18 cellular contexts compared by ENCODE assay signal in the genomic region with DNA sequence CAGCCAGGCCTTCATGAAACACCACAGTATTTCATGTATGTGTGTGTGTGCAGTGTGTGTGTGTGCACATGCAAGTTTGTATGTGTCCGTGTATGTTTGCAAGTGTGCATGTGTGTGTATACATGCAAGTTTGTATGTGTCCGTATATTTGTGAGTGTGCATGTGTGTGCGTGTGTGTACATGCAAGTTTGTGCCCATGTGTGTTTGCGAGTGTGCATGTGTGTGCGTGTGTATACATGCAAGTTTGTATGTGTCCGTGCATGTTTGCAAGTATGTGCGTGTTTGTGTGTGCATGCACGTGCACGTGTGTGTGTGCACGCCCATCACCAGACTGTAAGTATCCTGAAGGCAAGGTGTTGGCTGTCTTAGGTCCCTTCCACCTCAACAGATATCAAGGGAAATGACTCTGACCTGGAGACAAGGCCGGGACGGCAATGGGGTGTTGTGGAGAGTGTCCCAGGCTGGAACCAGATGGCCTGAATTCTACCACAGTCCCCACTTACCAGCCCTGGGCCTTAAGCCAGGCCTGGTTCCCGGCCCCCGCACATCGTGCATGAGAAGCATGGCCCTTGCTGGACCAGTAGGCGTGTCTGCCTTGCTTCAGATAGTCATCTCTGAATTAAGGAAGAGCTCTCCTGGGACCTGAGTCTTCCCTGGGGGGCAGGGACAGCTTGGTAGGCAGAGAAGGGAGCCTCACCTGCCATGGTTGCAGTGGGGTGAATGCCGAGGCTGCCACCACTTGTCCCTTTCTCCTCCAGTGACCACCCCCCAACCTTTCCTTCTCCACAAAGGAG.
A peak's percentile ranks its signal among the peaks of the same experiment; 100 is the strongest.
DNase-seq lines count a peak whose midpoint lies in the region; ATAC-seq, FAIRE-seq and TF ChIP-seq lines count a peak whose summit lies in the region.
"Had no signal": no experiment of that assay in that cellular context is flagged by ENCODE, and none has a peak within 500 bp of the region (broad histone marks: within the 10 kb centered on the region; RNA-seq: fewer than 3 reads in every experiment).

No MANE protein-coding gene starts in this region.

- H3K9me3 Mint-ChIP-seq in astrocyte (ENCODE audit: unreplicated experiment): peaks cover 9% of the 10 kb centered on the region
- H3K9me3 Mint-ChIP-seq in activated naive CD8-positive, alpha-beta T cell treated with anti-CD3 and anti-CD28 coated beads, Interleukin-2, amount 50 U/mL, for 24 hours: peaks cover 20% of the 10 kb centered on the region

- H2AFZ ChIP-seq in astrocyte (ENCODE audit: low read depth, low read length): no peak overlapping the region
- H2AFZ ChIP-seq in mesenchymal stem cell (ENCODE audit: low read depth, low read length): no peak overlapping the region

- H3K27ac Mint-ChIP-seq in astrocyte (ENCODE audit: unreplicated experiment): peak overlapping the region; percentile 35
- no peak overlapping the region for H3K27ac Mint-ChIP-seq in activated naive CD8-positive, alpha-beta T cell treated with anti-CD3 and anti-CD28 coated beads, Interleukin-2, amount 50 U/mL, for 24 hours

- H3K18ac ChIP-seq in mesenchymal stem cell (ENCODE audit: low read depth in 1 of 2, low read length in 2 of 2): no peak overlapping the region

- 94% methylated on average over 16 of the region's 17 CpGs for WGBS in mesenchymal stem cell

- no peak for ATAC-seq in activated naive CD8-positive, alpha-beta T cell treated with anti-CD3 and anti-CD28 coated beads, Interleukin-2, amount 50 U/mL, for 24 hours
- no peak for ATAC-seq in GM18498 (IDR thresholded peaks at IDR 0.05; ENCODE audit: unreplicated experiment)
- ATAC-seq: K562, SK-N-SH treated with all-trans-retinoic acid at 6 μM for 48 hours had no signal

- no peaks in the 10 kb centered on the region for H3K36me3 ChIP-seq in BLaER1
- H3K36me3 ChIP-seq in astrocyte (ENCODE audit: insufficient read depth, low read length): no peaks in the 10 kb centered on the region
- peaks cover 3 to 5% of the 10 kb centered on the region in 2 experiments for H3K36me3 ChIP-seq in mesenchymal stem cell (ENCODE audit: control insufficient read depth in 1 of 2, insufficient read depth in 2 of 2, low read depth in 1 of 2, low read length in 2 of 2)
- H3K36me3 ChIP-seq: HAP-1 had no signal

- H3K9me3 ChIP-seq in BLaER1: peaks cover 20% of the 10 kb centered on the region
- no peaks in the 10 kb centered on the region for H3K9me3 ChIP-seq in astrocyte (ENCODE audit: insufficient read depth, low read depth, low read length)
- peaks cover 11% of the 10 kb centered on the region for H3K9me3 ChIP-seq in mesenchymal stem cell (ENCODE audit: control insufficient read depth, low read length)
- H3K9me3 ChIP-seq: HAP-1 had no signal

- no peak overlapping the region for H3K4ac ChIP-seq in mesenchymal stem cell (ENCODE audit: low read depth in 1 of 2, low read length in 2 of 2)

- H2BK120ac ChIP-seq in mesenchymal stem cell (ENCODE audit: low read depth, low read length): no peak overlapping the region

- H3K4me2 ChIP-seq in BLaER1 (peak overlapping the region; percentile 72), astrocyte (ENCODE audit: low read length) (no peak overlapping the region), mesenchymal stem cell (ENCODE audit: low read length, poor library complexity, severe bottlenecking) (no peak overlapping the region)

- no peak overlapping the region for H4K91ac ChIP-seq in mesenchymal stem cell (ENCODE audit: low read length)

- H3K79me1 ChIP-seq in mesenchymal stem cell (replicated peaks; ENCODE audit: low read length, poor library complexity, severe bottlenecking): peaks cover 6% of the 10 kb centered on the region

- peaks cover 4% of the 10 kb centered on the region for H3K27me3 Mint-ChIP-seq in astrocyte (ENCODE audit: low read depth, unreplicated experiment)
- H3K27me3 Mint-ChIP-seq in activated naive CD8-positive, alpha-beta T cell treated with anti-CD3 and anti-CD28 coated beads, Interleukin-2, amount 50 U/mL, for 24 hours: no peaks in the 10 kb centered on the region

- H3K36me3 Mint-ChIP-seq in astrocyte (ENCODE audit: low read depth, unreplicated experiment): peaks cover 4% of the 10 kb centered on the region
- H3K36me3 Mint-ChIP-seq in activated naive CD8-positive, alpha-beta T cell treated with anti-CD3 and anti-CD28 coated beads, Interleukin-2, amount 50 U/mL, for 24 hours (ENCODE audit: low read depth): peaks cover 30% of the 10 kb centered on the region

- H4K8ac ChIP-seq in mesenchymal stem cell (ENCODE audit: low read length): peak overlapping the region; percentile 5

- H2AK5ac ChIP-seq in mesenchymal stem cell (ENCODE audit: low read length, severe bottlenecking): no peak overlapping the region

- H3K4me3 ChIP-seq in BLaER1: no peak overlapping the region
- H3K4me3 ChIP-seq in astrocyte (ENCODE audit: insufficient read depth, low read depth, low read length): no peak overlapping the region
- no peak overlapping the region for H3K4me3 ChIP-seq in mesenchymal stem cell (ENCODE audit: insufficient read depth in 1 of 2, low read depth in 1 of 2, low read length in 2 of 2)
- H3K4me3 ChIP-seq: HAP-1, K562 had no signal

- no peaks in the 10 kb centered on the region for H3K27me3 ChIP-seq in BLaER1
- H3K27me3 ChIP-seq in astrocyte (ENCODE audit: insufficient read depth, low read length): no peaks in the 10 kb centered on the region
- H3K27me3 ChIP-seq in mesenchymal stem cell (ENCODE audit: control insufficient read depth in 1 of 2, insufficient read depth in 1 of 2, low read length in 2 of 2): no peaks in the 10 kb centered on the region

- peak overlapping the region in 1 of 2 experiments; percentile 7 for H2BK12ac ChIP-seq in mesenchymal stem cell (ENCODE audit: low read length in 2 of 2)

- peaks cover 2% of the 10 kb centered on the region for H3K79me2 ChIP-seq in astrocyte (ENCODE audit: insufficient read depth, low read length)

- no peak for TF ChIP-seq POLR2A in GM12891 (IDR thresholded peaks at IDR 0.05; ENCODE audit: low read depth, low read length)

- peak; percentile 88 for FAIRE-seq in GM12891 (lab: Jason Lieb, UNC)
- no peak for FAIRE-seq in astrocyte (lab: Jason Lieb, UNC)
- no peak for FAIRE-seq in urothelium cell line (lab: Jason Lieb, UNC)
- FAIRE-seq: G401.6, GM19239, K562, RCC 7860 had no signal

- peaks cover 4% of the 10 kb centered on the region for H3K4me1 Mint-ChIP-seq in astrocyte (ENCODE audit: low read depth, unreplicated experiment)
- peaks cover 9% of the 10 kb centered on the region for H3K4me1 Mint-ChIP-seq in activated naive CD8-positive, alpha-beta T cell treated with anti-CD3 and anti-CD28 coated beads, Interleukin-2, amount 50 U/mL, for 24 hours

- H3K4me1 ChIP-seq in BLaER1 (peaks cover 51% of the 10 kb centered on the region), astrocyte (ENCODE audit: insufficient read depth, low read length) (peaks cover 4% of the 10 kb centered on the region), mesenchymal stem cell (ENCODE audit: control insufficient read depth, insufficient read depth, low read depth, low read length) (peaks cover 29% of the 10 kb centered on the region)
- H3K4me1 ChIP-seq: HAP-1 had no signal

- H3K23ac ChIP-seq in mesenchymal stem cell (ENCODE audit: low read length in 2 of 2): no peak overlapping the region

- peak overlapping the region in 1 of 2 experiments; percentile 72 for H3K14ac ChIP-seq in mesenchymal stem cell (ENCODE audit: low read length in 2 of 2)

- H3K4me3 Mint-ChIP-seq in astrocyte (ENCODE audit: unreplicated experiment): no peak overlapping the region
- no peak overlapping the region for H3K4me3 Mint-ChIP-seq in activated naive CD8-positive, alpha-beta T cell treated with anti-CD3 and anti-CD28 coated beads, Interleukin-2, amount 50 U/mL, for 24 hours

- DNase-seq in GM12891 (ENCODE audit: insufficient read length, low spot score): no peak
- DNase-seq in astrocyte (ENCODE audit: low read depth): no peak
- no peak for DNase-seq in mesenchymal stem cell
- no peak for DNase-seq in activated naive CD8-positive, alpha-beta T cell treated with anti-CD3 and anti-CD28 coated beads, Interleukin-2, amount 50 U/mL, for 24 hours
- DNase-seq in urothelium cell line (ENCODE audit: low spot score): no peak
- DNase-seq in DMS153 treated with DMSO at 0.1 percent for 48 hours (lab: John Stamatoyannopoulos, UW; ENCODE audit: unreplicated experiment): no peak
- DNase-seq: AML-193, NCI-H1105, NCI-H2081 treated with DMSO at 0.1 percent for 48 hours, NCI-H446 treated with DMSO at 0.1 percent for 48 hours had no signal

- TF ChIP-seq CTCF in astrocyte (IDR thresholded peaks at IDR 0.05; ENCODE audit: insufficient read depth, low read depth, low read length): no peak

- no peak overlapping the region for H3K9ac ChIP-seq in BLaER1
- no peak overlapping the region for H3K9ac ChIP-seq in astrocyte (ENCODE audit: low read length)
- no peak overlapping the region for H3K9ac ChIP-seq in mesenchymal stem cell (ENCODE audit: low read length)

- no peak overlapping the region for H2BK5ac ChIP-seq in mesenchymal stem cell (ENCODE audit: low read depth, low read length, poor library complexity, severe bottlenecking)

- no peak overlapping the region for H2BK15ac ChIP-seq in mesenchymal stem cell (ENCODE audit: low read depth, poor library complexity, severe bottlenecking)

- H4K20me1 ChIP-seq in BLaER1 (no peaks in the 10 kb centered on the region), astrocyte (ENCODE audit: insufficient read depth, low read length) (peaks cover 22% of the 10 kb centered on the region)

- H3K27ac ChIP-seq in BLaER1 (no peak overlapping the region), astrocyte (ENCODE audit: low read depth, low read length) (no peak overlapping the region), mesenchymal stem cell (ENCODE audit: low read length, poor library complexity, severe bottlenecking) (no peak overlapping the region)

TF ChIP-seq in GM12891, 5 proteins besides CTCF, POLR2A, EP300 and RAD21:
- TF ChIP-seq SPI1 (IDR thresholded peaks at IDR 0.05; ENCODE audit: low read depth, low read length) (no peak), POLR2AphosphoS5 (IDR thresholded peaks at IDR 0.05; ENCODE audit: low read depth, low read length) (no peak), PAX5 (IDR thresholded peaks at IDR 0.05; ENCODE audit: insufficient read depth, low read length, severe bottlenecking) (no peak), POU2F2 (IDR thresholded peaks at IDR 0.05; ENCODE audit: low read depth, low read length) (no peak), TAF1 (IDR thresholded peaks at IDR 0.05; ENCODE audit: low read depth, low read length) (no peak)
